1 cellular context compared by ENCODE assay signal in genomic region chr3:150723946-150724345, GRCh38.
TF ChIP-seq lines count a peak whose summit lies in the region.

No MANE protein-coding gene starts in this region.

TF ChIP-seq in GM23338, 12 proteins besides CTCF, POLR2A, EP300 and RAD21:
- TF ChIP-seq ZNF462 (CRISPR knock-in tag; IDR thresholded peaks at IDR 0.05) = no peak
- no peak for TF ChIP-seq ZNF114 (CRISPR knock-in tag; IDR thresholded peaks at IDR 0.05)
- TF ChIP-seq ZNF331 (CRISPR knock-in tag; IDR thresholded peaks at IDR 0.05; ENCODE audit: low read depth) = no peak
- no peak for TF ChIP-seq EZH2phosphoT487 (IDR thresholded peaks at IDR 0.05; ENCODE audit: unreplicated experiment)
- TF ChIP-seq POLR2AphosphoS5 (IDR thresholded peaks at IDR 0.05; ENCODE audit: low read depth) = no peak
- no peak for TF ChIP-seq STAT1 (IDR thresholded peaks at IDR 0.05; ENCODE audit: unreplicated experiment)
- TF ChIP-seq EZH2 (IDR thresholded peaks at IDR 0.05; ENCODE audit: low read depth, unreplicated experiment) = no peak
- TF ChIP-seq ETS1 (IDR thresholded peaks at IDR 0.05) = no peak
- TF ChIP-seq CREB1 (CRISPR knock-in tag; IDR thresholded peaks at IDR 0.05; ENCODE audit: low read depth) = no peak
- no peak for TF ChIP-seq NANOG (IDR thresholded peaks at IDR 0.05; ENCODE audit: borderline replicate concordance)
- TF ChIP-seq JUNB (IDR thresholded peaks at IDR 0.05; ENCODE audit: unreplicated experiment) = no peak
- no peak for TF ChIP-seq REST (IDR thresholded peaks at IDR 0.05; ENCODE audit: unreplicated experiment)
